Comparison of ENCODE assay signal across 21 cellular contexts in genomic region chr11:16778286-16778685, GRCh38.
"Had no signal": no experiment of that assay in that cellular context is flagged by ENCODE, and none has a peak within 500 bp of the region (broad histone marks: within the 10 kb centered on the region; RNA-seq: fewer than 3 reads in every experiment).

No MANE protein-coding gene starts in this region.

- H3K9me3 ChIP-seq: sigmoid colon, thoracic aorta, upper lobe of left lung had no signal

- H3K27me3 ChIP-seq: sigmoid colon, upper lobe of left lung had no signal

- H3K4me1 ChIP-seq: sigmoid colon had no signal

- DNase-seq: activated CD4-positive, alpha-beta T cell treated with anti-CD3 and anti-CD28 coated beads for 1 hour; activated CD4-positive, alpha-beta T cell treated with anti-CD3 and anti-CD28 coated beads, Interleukin-2, amount 50 U/mL, for 1 hour; activated CD8-positive, alpha-beta memory T cell treated with anti-CD3 and anti-CD28 coated beads, Interleukin-2, amount 50 U/mL, for 4 hours; activated naive CD4-positive, alpha-beta T cell treated with Interleukin-2 at 50 U/mL for 16 hours; activated naive CD8-positive, alpha-beta T cell treated with anti-CD3 and anti-CD28 coated beads for 36 hours; activated T-cell treated with anti-CD3 and anti-CD28 coated beads, Interleukin-2, amount 50 U/mL, for 4 hours; effector memory CD8-positive, alpha-beta T cell; foreskin melanocyte; left ventricle myocardium superior; nucleus accumbens; sigmoid colon; stimulated activated CD4-positive, alpha-beta T cell treated with anti-CD3 and anti-CD28 coated beads, Interleukin-2, amount 100 ng/mL, for 48 hours; stimulated activated CD8-positive, alpha-beta memory T cell treated with anti-CD3 and anti-CD28 coated beads, Interleukin-4, amount 100 ng/mL, for 48 hours; stimulated activated naive CD4-positive, alpha-beta T cell; T-helper 1 cell had no signal

- H3K36me3 Mint-ChIP-seq: activated naive CD8-positive, alpha-beta T cell treated with anti-CD3 and anti-CD28 coated beads for 36 hours had no signal

- H3K4me3 ChIP-seq: sigmoid colon, smooth muscle cell, thoracic aorta, upper lobe of left lung had no signal

- H3K27ac Mint-ChIP-seq: activated naive CD8-positive, alpha-beta T cell treated with anti-CD3 and anti-CD28 coated beads for 36 hours; effector memory CD8-positive, alpha-beta T cell; nephron had no signal

- H3K9me3 Mint-ChIP-seq: activated naive CD8-positive, alpha-beta T cell treated with anti-CD3 and anti-CD28 coated beads for 36 hours; activated T-cell treated with anti-CD3 and anti-CD28 coated beads, Interleukin-2, amount 50 U/mL, for 4 hours; central memory CD8-positive, alpha-beta T cell; effector memory CD8-positive, alpha-beta T cell; nephron had no signal

- H3K4me1 Mint-ChIP-seq: activated naive CD8-positive, alpha-beta T cell treated with anti-CD3 and anti-CD28 coated beads for 36 hours; central memory CD8-positive, alpha-beta T cell had no signal

- ATAC-seq: activated T-cell treated with anti-CD3 and anti-CD28 coated beads, Interleukin-2, amount 50 U/mL, for 4 hours; effector memory CD8-positive, alpha-beta T cell; esophagus mucosa; left ventricle myocardium superior had no signal

- H3K27me3 Mint-ChIP-seq: activated naive CD8-positive, alpha-beta T cell treated with anti-CD3 and anti-CD28 coated beads for 36 hours; central memory CD8-positive, alpha-beta T cell had no signal

- H3K27ac ChIP-seq: sigmoid colon, thoracic aorta, upper lobe of left lung had no signal

- H3K36me3 ChIP-seq: sigmoid colon, thoracic aorta had no signal

- H3K4me3 Mint-ChIP-seq: activated naive CD8-positive, alpha-beta T cell treated with anti-CD3 and anti-CD28 coated beads for 36 hours; activated T-cell treated with anti-CD3 and anti-CD28 coated beads, Interleukin-2, amount 50 U/mL, for 4 hours; central memory CD8-positive, alpha-beta T cell; effector memory CD8-positive, alpha-beta T cell; nephron had no signal
